Comparison of ENCODE assay signal across 8 cellular contexts in the genomic region with DNA sequence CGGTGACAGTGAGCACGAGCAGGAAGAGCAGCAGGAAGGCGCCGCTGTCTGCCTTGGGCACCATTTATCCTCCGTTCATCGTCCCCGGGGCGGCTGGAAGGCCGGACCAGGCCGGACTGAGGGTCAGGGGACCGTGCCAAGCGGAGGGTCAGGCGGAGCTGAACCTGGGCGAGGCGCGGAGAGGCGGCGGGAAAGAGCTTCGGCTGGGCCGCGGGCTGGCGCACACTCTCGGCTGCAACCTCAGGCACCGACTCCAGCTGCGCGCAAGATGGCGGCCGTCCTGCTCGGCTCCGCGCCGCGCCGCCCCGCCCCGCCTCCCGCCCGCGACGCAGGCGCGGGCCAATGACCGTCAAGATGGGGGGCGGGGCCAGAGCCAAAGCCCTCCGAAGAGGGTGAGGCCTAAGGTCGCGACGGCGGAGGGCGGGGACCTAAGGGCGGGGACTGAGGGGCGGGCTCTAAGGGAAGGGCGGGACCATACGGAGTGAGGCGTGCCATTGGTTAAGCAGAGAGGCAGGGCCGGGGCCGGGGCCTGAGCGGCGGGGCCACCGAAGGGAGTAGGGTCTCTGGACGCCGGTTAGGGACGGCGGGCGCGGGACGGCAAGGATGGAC. TPM values are rescaled to one million over a fixed set of nuclear protein-coding genes. Genes with fewer than 3 reads are reported as not detected.
DNase-seq lines count a peak whose midpoint lies in the region; ATAC-seq and TF ChIP-seq lines count a peak whose summit lies in the region.

A gene with protein sequence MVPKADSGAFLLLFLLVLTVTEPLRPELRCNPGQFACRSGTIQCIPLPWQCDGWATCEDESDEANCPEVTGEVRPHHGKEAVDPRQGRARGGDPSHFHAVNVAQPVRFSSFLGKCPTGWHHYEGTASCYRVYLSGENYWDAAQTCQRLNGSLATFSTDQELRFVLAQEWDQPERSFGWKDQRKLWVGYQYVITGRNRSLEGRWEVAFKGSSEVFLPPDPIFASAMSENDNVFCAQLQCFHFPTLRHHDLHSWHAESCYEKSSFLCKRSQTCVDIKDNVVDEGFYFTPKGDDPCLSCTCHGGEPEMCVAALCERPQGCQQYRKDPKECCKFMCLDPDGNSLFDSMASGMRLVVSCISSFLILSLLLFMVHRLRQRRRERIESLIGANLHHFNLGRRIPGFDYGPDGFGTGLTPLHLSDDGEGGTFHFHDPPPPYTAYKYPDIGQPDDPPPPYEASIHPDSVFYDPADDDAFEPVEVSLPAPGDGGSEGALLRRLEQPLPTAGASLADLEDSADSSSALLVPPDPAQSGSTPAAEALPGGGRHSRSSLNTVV (minus strand): TSS at position 270 of the 609 bp plus-strand sequence. CDS start 206 bp downstream, at position 64.

- H3K27ac ChIP-seq in SK-N-MC (no peak within 1 kb of the TSS), gastroesophageal sphincter (peak within 1 kb of the TSS; percentile 77 to 97 (median 92)), substantia nigra (ENCODE audit: low read depth, low read length, poor library complexity, severe bottlenecking) (peak within 1 kb of the TSS; percentile 82)

- no peaks in the 10 kb centered on the region for H3K9me3 Mint-ChIP-seq in HFFc6
- no peaks in the 10 kb centered on the region for H3K9me3 Mint-ChIP-seq in activated naive CD4-positive, alpha-beta T cell treated with anti-CD3 and anti-CD28 coated beads, Interleukin-2, amount 10 ng/mL, durations not matched to agents 7 days and 5 days

- H3K4me3 Mint-ChIP-seq in HFFc6, result peak within 1 kb of the TSS; percentile 93
- H3K4me3 Mint-ChIP-seq in activated naive CD4-positive, alpha-beta T cell treated with anti-CD3 and anti-CD28 coated beads, Interleukin-2, amount 10 ng/mL, durations not matched to agents 7 days and 5 days, result peak within 1 kb of the TSS; percentile 90

- DNase-seq in GM04503 (ENCODE audit: low read depth) (peak; percentile 64), HFFc6 (peak; percentile 88), NCI-H1048 (lab: John Stamatoyannopoulos, UW) (peak; percentile 90), SK-N-MC (ENCODE audit: low read depth, low spot score) (peak; percentile 58), non-pigmented ciliary epithelial cell (ENCODE audit: low read depth) (peak; percentile 71), substantia nigra (lab: John Stamatoyannopoulos, UW) (peak; percentile 58 to 98 (median 95))
- DNase-seq in activated naive CD4-positive, alpha-beta T cell treated with anti-CD3 and anti-CD28 coated beads, Interleukin-2, amount 10 ng/mL, durations not matched to agents 7 days and 5 days, result peak; percentile 97

- H3K27me3 Mint-ChIP-seq in HFFc6 (ENCODE audit: insufficient read depth), result peaks cover 5% of the 10 kb centered on the region; the same call in 1 of the 2 replicates
- H3K27me3 Mint-ChIP-seq in activated naive CD4-positive, alpha-beta T cell treated with anti-CD3 and anti-CD28 coated beads, Interleukin-2, amount 10 ng/mL, durations not matched to agents 7 days and 5 days, result peaks cover 15% of the 10 kb centered on the region

- H3K9me3 ChIP-seq in SK-N-MC (ENCODE audit: low read depth, low read length) (no peaks in the 10 kb centered on the region), gastroesophageal sphincter (no peaks in the 10 kb centered on the region)

- no peaks in the 10 kb centered on the region for H3K36me3 Mint-ChIP-seq in HFFc6 (ENCODE audit: low read depth)
- peaks cover 5% of the 10 kb centered on the region for H3K36me3 Mint-ChIP-seq in activated naive CD4-positive, alpha-beta T cell treated with anti-CD3 and anti-CD28 coated beads, Interleukin-2, amount 10 ng/mL, durations not matched to agents 7 days and 5 days

- H3K27ac Mint-ChIP-seq in HFFc6, result peak within 1 kb of the TSS; percentile 82
- H3K27ac Mint-ChIP-seq in activated naive CD4-positive, alpha-beta T cell treated with anti-CD3 and anti-CD28 coated beads, Interleukin-2, amount 10 ng/mL, durations not matched to agents 7 days and 5 days, result peak within 1 kb of the TSS; percentile 84

- H3K36me3 ChIP-seq in SK-N-MC (ENCODE audit: insufficient read depth, low read length) (no peaks in the 10 kb centered on the region; the same call in 1 of the 2 replicates), gastroesophageal sphincter (no peaks in the 10 kb centered on the region)

- TF ChIP-seq CTCF in HFFc6 (IDR thresholded peaks at IDR 0.05) (no peak), gastroesophageal sphincter (IDR thresholded peaks at IDR 0.05) (no peak)

- H3K4me1 ChIP-seq in gastroesophageal sphincter, result peaks cover 0 to 52% (median 22%) of the 10 kb centered on the region in 3 donors

- peak; percentile 97 for ATAC-seq in gastroesophageal sphincter

- TF ChIP-seq POLR2A in gastroesophageal sphincter (IDR thresholded peaks at IDR 0.05), result peak; percentile 82 to 83

- H3K4me3 ChIP-seq in SK-N-MC, result peak within 1 kb of the TSS; percentile 97
- H3K4me3 ChIP-seq in gastroesophageal sphincter, result peak within 1 kb of the TSS; percentile 70 to 87

- peak within 1 kb of the TSS; percentile 95 for H3K9ac ChIP-seq in SK-N-MC (ENCODE audit: insufficient read length)

- TF ChIP-seq EP300 in gastroesophageal sphincter (IDR thresholded peaks at IDR 0.05), result no peak

- WGBS in gastroesophageal sphincter (ENCODE audit: low coverage in 1 of 2), 2 donors, result 0% methylated on average over 8 of the region's 67 CpGs; no CpG with 5 or more reads in 1 of the 2 donors

- peaks cover 28% of the 10 kb centered on the region for H3K4me1 Mint-ChIP-seq in HFFc6 (ENCODE audit: low read depth)
- peaks cover 53% of the 10 kb centered on the region for H3K4me1 Mint-ChIP-seq in activated naive CD4-positive, alpha-beta T cell treated with anti-CD3 and anti-CD28 coated beads, Interleukin-2, amount 10 ng/mL, durations not matched to agents 7 days and 5 days

- CTCF ChIA-PET in activated naive CD4-positive, alpha-beta T cell treated with anti-CD3 and anti-CD28 coated beads, Interleukin-2, amount 10 ng/mL, durations not matched to agents 7 days and 5 days (lab: Charles Lee), result interaction anchor here (1.0 to 1.1 kb wide), 2 partner anchors 12 to 508 kb away, joined by 3 to 4 read pairs; no protein-coding TSS in a partner anchor

- H3K27me3 ChIP-seq in gastroesophageal sphincter, result no peaks in the 10 kb centered on the region

RNA-seq across cellular contexts. Expression of the gene that starts here (rescaled TPM):
- 10 to 100 TPM; 46.1 to 57.9 (median 53.7) TPM for total RNA-seq in HFFc6 (2021; fragmentation: NEBNext Ultra II Directional; extraction: Animal tissue kit (Norgen Biotek cat#: 25700))
- 10 to 100 TPM; 44.1 to 76.5 (median 56.3) TPM for total RNA-seq in gastroesophageal sphincter
